ENCODE assay signal across 1 cellular context in the genomic region with DNA sequence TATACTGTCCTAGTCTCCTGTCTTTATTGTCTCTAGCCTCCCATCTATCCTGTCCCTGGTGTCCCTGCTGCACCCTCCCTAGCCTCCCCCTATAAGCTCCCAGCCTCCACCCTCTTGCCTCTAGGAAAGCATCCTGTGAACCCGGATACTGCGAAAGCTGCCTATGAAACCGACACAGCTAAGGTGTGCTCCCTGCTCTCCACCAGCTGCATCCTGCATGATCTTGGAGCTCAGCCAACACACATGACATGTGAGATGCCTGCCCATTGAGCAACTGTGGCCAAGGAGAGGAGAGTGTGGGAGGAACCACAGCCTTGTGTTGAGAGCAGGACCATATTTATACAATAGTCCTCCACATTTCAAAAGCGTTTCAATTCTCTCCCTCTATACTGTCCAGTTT.
TF ChIP-seq lines count a peak whose summit lies in the region.

No MANE protein-coding gene starts in this region.

TF ChIP-seq in HCT116, 20 proteins besides CTCF, POLR2A, EP300 and RAD21 (continued from another document):
- TF ChIP-seq, protein P1, sequence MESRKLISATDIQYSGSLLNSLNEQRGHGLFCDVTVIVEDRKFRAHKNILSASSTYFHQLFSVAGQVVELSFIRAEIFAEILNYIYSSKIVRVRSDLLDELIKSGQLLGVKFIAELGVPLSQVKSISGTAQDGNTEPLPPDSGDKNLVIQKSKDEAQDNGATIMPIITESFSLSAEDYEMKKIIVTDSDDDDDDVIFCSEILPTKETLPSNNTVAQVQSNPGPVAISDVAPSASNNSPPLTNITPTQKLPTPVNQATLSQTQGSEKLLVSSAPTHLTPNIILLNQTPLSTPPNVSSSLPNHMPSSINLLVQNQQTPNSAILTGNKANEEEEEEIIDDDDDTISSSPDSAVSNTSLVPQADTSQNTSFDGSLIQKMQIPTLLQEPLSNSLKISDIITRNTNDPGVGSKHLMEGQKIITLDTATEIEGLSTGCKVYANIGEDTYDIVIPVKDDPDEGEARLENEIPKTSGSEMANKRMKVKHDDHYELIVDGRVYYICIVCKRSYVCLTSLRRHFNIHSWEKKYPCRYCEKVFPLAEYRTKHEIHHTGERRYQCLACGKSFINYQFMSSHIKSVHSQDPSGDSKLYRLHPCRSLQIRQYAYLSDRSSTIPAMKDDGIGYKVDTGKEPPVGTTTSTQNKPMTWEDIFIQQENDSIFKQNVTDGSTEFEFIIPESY (IDR thresholded peaks at IDR 0.05; ENCODE audit: extremely low read depth, insufficient replicate concordance, low read length), result no peak
TF ChIP-seq in HCT116: peak in this region for 0.
